In the genomic region with DNA sequence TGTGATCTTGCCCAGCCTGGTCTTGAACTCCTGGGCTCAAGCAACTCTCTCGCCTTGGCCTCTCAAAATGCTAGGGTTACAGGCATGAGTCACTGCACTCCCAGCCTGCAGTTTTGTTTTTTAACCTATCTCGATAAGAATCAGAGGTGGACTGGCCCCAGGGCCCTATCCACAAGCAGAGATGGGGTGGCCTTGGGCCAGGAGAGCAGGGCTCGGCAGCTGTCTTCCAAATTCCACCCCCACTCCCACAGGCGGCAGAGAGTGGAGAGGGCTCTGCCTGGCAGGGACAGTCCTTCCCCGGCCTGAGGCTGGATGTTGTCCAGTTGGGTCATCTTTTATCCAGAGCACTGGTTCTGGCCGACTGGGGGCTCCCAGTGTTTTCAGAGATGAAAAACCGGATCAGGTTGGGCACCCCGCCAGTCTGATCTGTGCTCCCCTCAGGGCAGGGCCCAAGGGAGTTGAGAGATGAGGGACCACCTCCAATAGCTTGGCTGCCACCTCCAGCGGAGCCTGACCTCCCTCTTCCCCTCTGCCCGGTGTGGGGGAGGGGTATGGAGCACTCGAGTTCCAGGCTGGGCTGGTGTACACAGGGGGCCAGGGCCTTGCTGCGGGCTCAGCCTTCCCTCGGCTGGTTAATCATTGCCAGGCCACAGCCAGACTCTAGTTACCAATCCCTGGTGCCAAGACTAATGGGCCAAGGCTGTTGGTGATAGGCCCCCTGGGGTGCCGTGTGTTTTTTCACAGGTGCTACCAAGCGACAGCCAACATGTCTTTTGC, we compare ENCODE assay signal across 9 cellular contexts. TPM values are rescaled to one million over a fixed set of nuclear protein-coding genes. Genes with fewer than 3 reads are reported as not detected.
DNase-seq lines count a peak whose midpoint lies in the region; ATAC-seq and TF ChIP-seq lines count a peak whose summit lies in the region.
"Had no signal": no experiment of that assay in that cellular context is flagged by ENCODE, and none has a peak within 500 bp of the region (broad histone marks: within the 10 kb centered on the region; RNA-seq: fewer than 3 reads in every experiment).

No MANE protein-coding gene starts in this region.

- no peaks in the 10 kb centered on the region for H3K36me3 Mint-ChIP-seq in natural killer cell

- no peak for TF ChIP-seq POLR2A in Peyer's patch (IDR thresholded peaks at IDR 0.05)
- no peak for TF ChIP-seq POLR2A in ovary (IDR thresholded peaks at IDR 0.05)

- TF ChIP-seq CTCF in Peyer's patch (IDR thresholded peaks at IDR 0.05), result no peak
- TF ChIP-seq CTCF in foreskin fibroblast (IDR thresholded peaks at IDR 0.05; ENCODE audit: low read depth, low read length), result no peak
- TF ChIP-seq CTCF in ovary (IDR thresholded peaks at IDR 0.05), result no peak
- TF ChIP-seq CTCF in natural killer cell (IDR thresholded peaks at IDR 0.05), result no peak

- no peaks in the 10 kb centered on the region for H3K27me3 Mint-ChIP-seq in natural killer cell (ENCODE audit: low read depth in 2 of 2)

- ATAC-seq in HG03469 (IDR thresholded peaks at IDR 0.05; ENCODE audit: unreplicated experiment), result no peak
- no peak for ATAC-seq in natural killer cell
- ATAC-seq: activated CD4-positive, CD25-positive, alpha-beta regulatory T cell treated with anti-CD3 and anti-CD28 coated beads, Interleukin-2, amount 50 U/mL, for 24 hours had no signal

- no peak overlapping the region for H3K4me3 ChIP-seq in Peyer's patch
- no peak overlapping the region for H3K4me3 ChIP-seq in foreskin fibroblast (ENCODE audit: low read depth in 1 of 2, low read length in 2 of 2)
- H3K4me3 ChIP-seq in ovary, result no peak overlapping the region

- peaks cover 0 to 47% (median 0%) of the 10 kb centered on the region in 3 donors for H3K36me3 ChIP-seq in Peyer's patch
- no peaks in the 10 kb centered on the region for H3K36me3 ChIP-seq in ovary

- peak; percentile 82 for DNase-seq in EL
- DNase-seq in Peyer's patch, result peak in 2 of 3 donors; percentile 77 to 84
- DNase-seq in foreskin fibroblast, result peak; percentile 5 to 41
- peak; percentile 31 to 72 (median 66) for DNase-seq in ovary
- no peak for DNase-seq in AG08395 (ENCODE audit: low spot score)
- no peak for DNase-seq in activated effector memory CD4-positive, alpha-beta T cell treated with anti-CD3 and anti-CD28 coated beads, Interleukin-2, amount 50 U/mL, for 16 hours
- DNase-seq in natural killer cell, result no peak

- H3K27me3 ChIP-seq in Peyer's patch (no peaks in the 10 kb centered on the region), ovary (no peaks in the 10 kb centered on the region)

- peaks cover 10 to 13% of the 10 kb centered on the region in 2 donors for H3K4me1 Mint-ChIP-seq in natural killer cell

- peaks cover 0 to 23% (median 2%) of the 10 kb centered on the region in 4 donors for H3K4me1 ChIP-seq in Peyer's patch
- peaks cover 13% of the 10 kb centered on the region for H3K4me1 ChIP-seq in ovary (ENCODE audit: insufficient read depth)

- no peak for TF ChIP-seq EP300 in ovary (IDR thresholded peaks at IDR 0.05)

- intact Hi-C loops in ovary (cut with DNase I) (no loop called here), natural killer cell (cut with micrococcal nuclease) (no loop called here)

- no peaks in the 10 kb centered on the region for H3K9me3 ChIP-seq in Peyer's patch
- H3K9me3 ChIP-seq in ovary, result no peaks in the 10 kb centered on the region

- peak overlapping the region in 3 of 4 donors; percentile 18 to 88 (median 59) for H3K27ac ChIP-seq in Peyer's patch
- peak overlapping the region in 1 of 2 donors; percentile 43 for H3K27ac ChIP-seq in ovary

- no peaks in the 10 kb centered on the region for H3K9me3 Mint-ChIP-seq in natural killer cell

- H3K4me3 Mint-ChIP-seq in natural killer cell, result no peak overlapping the region

- no peak overlapping the region for H3K27ac Mint-ChIP-seq in natural killer cell

- 31 to 41% (median 34%) methylated on average over 15 of the region's 15 CpGs for WGBS in ovary, 3 donors

RNA-seq across cellular contexts. Expression of gene MYO15B, which starts 30.3 kb away (rescaled TPM):
- total RNA-seq in Peyer's patch, result 1,000 to 10,000 TPM in 3 of 4 donors, 100 to 1,000 TPM in 1; 552 to 2,671 (median 1,951) TPM
- 100 to 1,000 TPM; 152 to 383 (median 239) TPM for total RNA-seq in ovary
- 100 to 1,000 TPM in 1 of 2 donors, 10 to 100 TPM in 1; 31.0 to 161 TPM for polyA plus RNA-seq in ovary
- total RNA-seq in natural killer cell, result 100 to 1,000 TPM; 336 to 372 (median 339) TPM

RNA-seq across cellular contexts. Expression of gene LLGL2, which starts 31.8 kb away (rescaled TPM):
- total RNA-seq in Peyer's patch (100 to 1,000 TPM; 221 to 563 (median 300) TPM), ovary (10 to 100 TPM in 6 of 7 donors, 1 to 10 TPM in 1; 9.9 to 45.4 (median 17.2) TPM), natural killer cell (100 to 1,000 TPM; 229 to 302 (median 244) TPM)
- 1 to 10 TPM in 1 of 2 donors, under 1 TPM in 1; 0.20 to 9.2 TPM for polyA plus RNA-seq in ovary

RNA-seq across cellular contexts. Expression of gene TSEN54, which starts 40.9 kb away (rescaled TPM):
- 10 to 100 TPM; 47.9 to 89.5 (median 80.0) TPM for total RNA-seq in Peyer's patch
- total RNA-seq in ovary, result 10 to 100 TPM; 16.0 to 35.0 (median 21.3) TPM
- 10 to 100 TPM; 11.3 to 12.8 TPM for polyA plus RNA-seq in ovary
- total RNA-seq in natural killer cell, result 100 to 1,000 TPM; 180 to 224 (median 186) TPM

RNA-seq across cellular contexts. Expression of gene CASKIN2, which starts 41.9 kb away (rescaled TPM):
- 10 to 100 TPM; 12.4 to 24.0 (median 17.3) TPM for total RNA-seq in Peyer's patch
- 10 to 100 TPM in 6 of 7 donors, 1 to 10 TPM in 1; 9.1 to 58.7 (median 41.3) TPM for total RNA-seq in ovary
- polyA plus RNA-seq in ovary, result 10 to 100 TPM; 11.0 to 13.9 TPM
- total RNA-seq in natural killer cell, result 1 to 10 TPM in 2 of 3 donors, under 1 TPM in 1; 0.49 to 1.8 (median 1.7) TPM

Comparison
In these comparisons a context has a peak if more than half of its experiments do, and no peak if none do; other contexts are left out.
1. DNase-seq: peak in EL (single experiment), Peyer's patch (2 of 3), foreskin fibroblast (2 of 2) and ovary (5 of 5); none in AG08395 (single experiment), activated effector memory CD4-positive, alpha-beta T cell treated with anti-CD3 and anti-CD28 coated beads, Interleukin-2, amount 50 U/mL, for 16 hours (single experiment) and natural killer cell (single experiment).
2. RNA of gene LLGL2, which starts 31.8 kb away (total RNA-seq): 221 to 563 TPM in Peyer's patch and 229 to 302 TPM in natural killer cell; 9.9 to 45.4 TPM in ovary; every median in the first group is over 4 times any median in the second.